8 cellular contexts compared by ENCODE assay signal in the genomic region with DNA sequence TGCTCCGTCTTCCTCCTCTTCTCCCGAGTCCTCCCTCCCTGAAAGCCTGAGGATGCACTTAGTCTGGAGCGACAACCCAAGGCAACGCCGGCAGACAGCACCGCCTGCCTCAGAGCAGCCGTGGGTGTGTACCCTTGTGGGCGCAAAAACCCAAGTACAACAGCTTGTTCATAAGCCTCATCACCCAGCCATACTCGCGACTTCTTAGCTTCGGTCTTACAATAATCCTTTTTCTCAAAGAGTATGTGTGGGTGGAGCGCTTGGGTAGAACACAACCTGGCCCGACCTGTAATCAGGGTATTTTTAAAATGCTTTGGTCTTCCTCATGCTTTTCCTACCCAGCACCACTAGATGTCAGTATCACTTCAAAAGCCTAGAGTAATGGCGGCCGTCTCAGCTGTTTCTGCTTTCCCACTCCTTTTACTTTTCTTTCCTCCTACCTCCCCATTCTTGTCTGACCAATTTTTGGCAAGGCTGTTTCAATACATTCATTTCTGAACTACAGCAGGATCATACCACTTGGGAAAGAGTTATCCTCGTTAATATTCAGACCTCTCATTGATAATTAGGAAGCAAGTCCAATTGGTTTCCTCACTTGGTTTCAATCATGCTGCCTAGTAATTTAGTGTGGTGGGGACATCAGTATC.
A peak's percentile ranks its signal among the peaks of the same experiment; 100 is the strongest.
DNase-seq lines count a peak whose midpoint lies in the region; ATAC-seq and TF ChIP-seq lines count a peak whose summit lies in the region.

No MANE protein-coding gene starts in this region.

- in situ Hi-C loops in SK-MEL-5 (cut with HindIII; ENCODE audit: low pct_unique_long_range_greater_than_20kb, low sequenced_read_pairs), result loop anchor here (25.0 kb wide), 1 partner anchor 247 kb away; no protein-coding TSS in a partner anchor

- H3K36me3 ChIP-seq in MM.1S (replicated peaks; ENCODE audit: insufficient read depth, low read length) (no peaks in the 10 kb centered on the region), heart left ventricle (peaks cover 0 to 15% (median 0%) of the 10 kb centered on the region in 9 donors), parathyroid adenoma (ENCODE audit: control insufficient read depth, insufficient read depth, low read length) (no peaks in the 10 kb centered on the region)

- no peaks in the 10 kb centered on the region for H3K9me3 Mint-ChIP-seq in HFFc6
- no peaks in the 10 kb centered on the region for H3K9me3 Mint-ChIP-seq in activated naive CD8-positive, alpha-beta T cell treated with anti-CD3 and anti-CD28 coated beads, Interleukin-2, amount 50 U/mL, for 24 hours

- H3K4me3 Mint-ChIP-seq in HFFc6, result peak overlapping the region; percentile 89
- H3K4me3 Mint-ChIP-seq in activated naive CD8-positive, alpha-beta T cell treated with anti-CD3 and anti-CD28 coated beads, Interleukin-2, amount 50 U/mL, for 24 hours, result peak overlapping the region; percentile 75

- H3K4me1 ChIP-seq in MM.1S (ENCODE audit: low read length), result 0 out of 2 replicates have a peak, but pooled peaks cover 3% of the 10 kb centered on the region
- H3K4me1 ChIP-seq in heart left ventricle, result peaks cover 0 to 8% (median 0%) of the 10 kb centered on the region in 12 donors
- peaks cover 4% of the 10 kb centered on the region for H3K4me1 ChIP-seq in parathyroid adenoma

- H3K9me2 ChIP-seq in MM.1S (replicated peaks; ENCODE audit: insufficient read depth, low read length), result no peaks in the 10 kb centered on the region

- TF ChIP-seq CTCF in GM12865 (IDR thresholded peaks at IDR 0.05; ENCODE audit: insufficient read depth, low read depth, low read length, missing control alignments), result peak; percentile 85
- TF ChIP-seq CTCF in HFFc6 (IDR thresholded peaks at IDR 0.05), result peak; percentile 96
- peak; percentile 84 for TF ChIP-seq CTCF in MM.1S (IDR thresholded peaks at IDR 0.05; ENCODE audit: low read length)
- TF ChIP-seq CTCF in heart left ventricle (IDR thresholded peaks at IDR 0.05), result peak; percentile 83 to 98 (median 90)
- TF ChIP-seq CTCF in parathyroid adenoma (IDR thresholded peaks at IDR 0.05), result peak; percentile 93

- no peaks in the 10 kb centered on the region for H3F3A ChIP-seq in MM.1S (ENCODE audit: insufficient read depth, low read length)

- no peaks in the 10 kb centered on the region for H3K79me2 ChIP-seq in MM.1S (ENCODE audit: low read length)
- H3K79me2 ChIP-seq in parathyroid adenoma, result no peaks in the 10 kb centered on the region

- H3K27ac Mint-ChIP-seq in HFFc6, result peak overlapping the region; percentile 72; the same call in 1 of the 2 replicates
- H3K27ac Mint-ChIP-seq in activated naive CD8-positive, alpha-beta T cell treated with anti-CD3 and anti-CD28 coated beads, Interleukin-2, amount 50 U/mL, for 24 hours, result peak overlapping the region; percentile 66

- no peaks in the 10 kb centered on the region for H3K27me3 ChIP-seq in MM.1S (replicated peaks; ENCODE audit: insufficient read depth, low read length)
- no peaks in the 10 kb centered on the region for H3K27me3 ChIP-seq in heart left ventricle
- no peaks in the 10 kb centered on the region for H3K27me3 ChIP-seq in parathyroid adenoma (ENCODE audit: control insufficient read depth, insufficient read depth, low read length)

- H2AFZ ChIP-seq in MM.1S (ENCODE audit: low read length) (peak overlapping the region; percentile 60), parathyroid adenoma (peak overlapping the region; percentile 90)

- H3K9me3 ChIP-seq in MM.1S (replicated peaks; ENCODE audit: insufficient read depth, low read length) (no peaks in the 10 kb centered on the region), heart left ventricle (no peaks in the 10 kb centered on the region), parathyroid adenoma (ENCODE audit: control insufficient read depth, low read length) (no peaks in the 10 kb centered on the region)

- H3K4me2 ChIP-seq in MM.1S (ENCODE audit: low read depth, low read length) (peak overlapping the region; percentile 45), parathyroid adenoma (ENCODE audit: low read length) (peak overlapping the region; percentile 75)

- WGBS in heart left ventricle, 4 donors, result 10 to 18% (median 13%) methylated on average over 16 of the region's 16 CpGs

- peak; percentile 85 for ATAC-seq in activated naive CD8-positive, alpha-beta T cell treated with anti-CD3 and anti-CD28 coated beads, Interleukin-2, amount 50 U/mL, for 24 hours
- peak; percentile 61 to 90 (median 89) for ATAC-seq in heart left ventricle

- H3K4me1 Mint-ChIP-seq in HFFc6 (ENCODE audit: low read depth), result peaks cover 28% of the 10 kb centered on the region
- H3K4me1 Mint-ChIP-seq in activated naive CD8-positive, alpha-beta T cell treated with anti-CD3 and anti-CD28 coated beads, Interleukin-2, amount 50 U/mL, for 24 hours, result peaks cover 10% of the 10 kb centered on the region

- DNase-seq in GM12865 (ENCODE audit: low read depth) (peak; percentile 79), HFFc6 (peak; percentile 64), MM.1S (peak; percentile 60), SK-MEL-5 (ENCODE audit: low read depth, low spot score) (peak; percentile 84), heart left ventricle (peak; percentile 28 to 54 (median 36)), cortex of kidney (lab: John Stamatoyannopoulos, UW) (no peak)
- DNase-seq in activated naive CD8-positive, alpha-beta T cell treated with anti-CD3 and anti-CD28 coated beads, Interleukin-2, amount 50 U/mL, for 24 hours, result peak; percentile 26

- H3K36me3 Mint-ChIP-seq in HFFc6 (ENCODE audit: low read depth), result no peaks in the 10 kb centered on the region
- H3K36me3 Mint-ChIP-seq in activated naive CD8-positive, alpha-beta T cell treated with anti-CD3 and anti-CD28 coated beads, Interleukin-2, amount 50 U/mL, for 24 hours (ENCODE audit: low read depth), result no peaks in the 10 kb centered on the region

- intact Hi-C loops in heart left ventricle (cut with DNase I), result loop anchor here (1.0 to 10.0 kb wide), 9 partner anchors 37 to 313 kb away; a partner anchor contains a TSS

- H3K27me3 Mint-ChIP-seq in HFFc6 (ENCODE audit: insufficient read depth), result peaks cover 2% of the 10 kb centered on the region; the same call in 1 of the 2 replicates
- peaks cover 5% of the 10 kb centered on the region for H3K27me3 Mint-ChIP-seq in activated naive CD8-positive, alpha-beta T cell treated with anti-CD3 and anti-CD28 coated beads, Interleukin-2, amount 50 U/mL, for 24 hours

- no peaks in the 10 kb centered on the region for H4K20me1 ChIP-seq in MM.1S (ENCODE audit: insufficient read depth, low read length)

- TF ChIP-seq POLR2A in heart left ventricle (IDR thresholded peaks at IDR 0.05), result no peak

- no peak overlapping the region for H3K9ac ChIP-seq in MM.1S (ENCODE audit: low read length)
- H3K9ac ChIP-seq in parathyroid adenoma, result no peak overlapping the region

- H3K27ac ChIP-seq in MM.1S (ENCODE audit: low read length) (no peak overlapping the region), heart left ventricle (peak overlapping the region in 6 of 12 donors; percentile 5 to 60 (median 38)), parathyroid adenoma (no peak overlapping the region)

- H3K4me3 ChIP-seq in GM12865 (ENCODE audit: low read depth, low read length) (peak overlapping the region; percentile 25; the same call in 1 of the 2 replicates), MM.1S (ENCODE audit: low read length) (0 out of 2 replicates have a peak overlapping the region, but pooled peaks have one; percentile 31), heart left ventricle (peak overlapping the region in 9 of 12 donors; percentile 22 to 47 (median 36)), parathyroid adenoma (ENCODE audit: low read depth, low read length) (peak overlapping the region; percentile 43)
